ENCODE assay signal across 8 cellular contexts in the genomic region with DNA sequence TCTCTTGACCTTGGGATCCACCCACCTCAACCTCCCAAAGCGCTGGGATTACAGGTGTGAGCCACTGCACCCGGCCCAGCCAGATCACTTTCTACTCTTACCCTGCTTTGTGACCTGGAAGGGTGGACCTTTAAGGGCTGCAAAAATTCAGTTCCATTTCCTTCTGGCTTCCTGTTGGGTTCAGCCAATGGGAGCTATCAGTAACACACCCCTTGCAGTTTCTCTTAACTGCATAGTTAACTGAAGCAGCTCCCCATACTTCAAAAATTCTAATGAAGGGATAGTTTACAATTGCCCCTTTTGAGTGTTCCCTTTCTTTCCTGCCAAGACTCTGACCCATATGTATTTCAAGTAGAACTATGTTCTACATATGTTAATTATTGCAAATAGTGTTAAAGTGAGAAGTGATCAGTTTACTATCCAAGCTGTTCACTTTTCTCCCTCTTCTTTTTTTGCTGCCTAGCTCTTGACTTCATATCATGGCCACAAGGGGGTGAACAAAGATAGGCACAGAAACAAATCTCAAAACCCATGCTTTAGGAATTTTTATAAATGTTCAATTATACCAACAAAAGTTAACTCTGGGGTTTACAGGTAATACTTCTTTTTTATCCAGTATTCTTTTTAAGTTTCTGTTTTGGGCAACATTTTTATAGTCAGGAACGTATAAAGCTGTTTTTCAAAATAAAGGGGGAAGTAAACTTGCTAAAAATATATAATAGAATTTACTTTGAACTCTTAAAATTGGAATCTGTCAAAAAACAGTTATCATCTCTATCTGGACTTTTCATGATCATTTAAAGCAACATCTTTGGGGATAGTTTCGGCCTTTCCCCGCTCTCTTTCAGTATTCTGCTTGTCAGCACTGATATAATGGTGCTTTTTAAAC. TPM values are rescaled to one million over a fixed set of nuclear protein-coding genes. Genes with fewer than 3 reads are reported as not detected.
A peak's percentile ranks its signal among the peaks of the same experiment; 100 is the strongest.
DNase-seq lines count a peak whose midpoint lies in the region; ATAC-seq and TF ChIP-seq lines count a peak whose summit lies in the region.

No MANE protein-coding gene starts in this region.

- no peaks in the 10 kb centered on the region for H3K4me1 Mint-ChIP-seq in activated CD4-positive, alpha-beta T cell treated with anti-CD3 and anti-CD28 coated beads for 36 hours

- no peak overlapping the region for H3K27ac Mint-ChIP-seq in activated CD4-positive, alpha-beta T cell treated with anti-CD3 and anti-CD28 coated beads for 36 hours

- H3K4me1 ChIP-seq in adrenal gland (replicated peaks in 1 of 2) (no peaks in the 10 kb centered on the region), left lung (no peaks in the 10 kb centered on the region)

- POLR2A ChIA-PET in activated CD4-positive, alpha-beta T cell treated with anti-CD3 and anti-CD28 coated beads for 36 hours (lab: Charles Lee): interaction anchor here (0.9 kb wide), 1 partner anchor 100 kb away, joined by 4 read pairs; the partner anchor contains the start of gene KATNBL1

- peak; percentile 60 for ATAC-seq in activated CD4-positive, alpha-beta T cell treated with anti-CD3 and anti-CD28 coated beads for 36 hours
- ATAC-seq in left lung (no peak), HG03432 (IDR thresholded peaks at IDR 0.05; ENCODE audit: unreplicated experiment) (no peak), GM18868 (IDR thresholded peaks at IDR 0.05; ENCODE audit: unreplicated experiment) (no peak)

- intact Hi-C loops in activated CD4-positive, alpha-beta T cell treated with anti-CD3 and anti-CD28 coated beads for 36 hours (cut with DNase I, micrococcal nuclease): loop anchor here (1.0 to 5.0 kb wide), 3 partner anchors 100 to 478 kb away; partner anchors contain the start of gene KATNBL1 (in 2 of the 2)
- intact Hi-C loops in adrenal gland (cut with DNase I): loop anchor here (5.0 to 10.0 kb wide), 2 partner anchors 102 to 105 kb away; partner anchors contain the start of gene KATNBL1 (in 2 of the 2)
- intact Hi-C loops in left lung (cut with DNase I): loop anchor here in 1 of 2 donors (5.0 kb wide), 1 partner anchor 102 kb away; the partner anchor contains the start of gene KATNBL1
- intact Hi-C loops in posterior cingulate gyrus (cut with DNase I): loop anchor here (5.0 kb wide), 1 partner anchor 102 kb away; the partner anchor contains the start of gene KATNBL1

- no peaks in the 10 kb centered on the region for H3K9me3 ChIP-seq in adrenal gland (replicated peaks in 1 of 3)
- no peaks in the 10 kb centered on the region for H3K9me3 ChIP-seq in left lung

- peaks cover 1% of the 10 kb centered on the region for H3K9me3 Mint-ChIP-seq in activated CD4-positive, alpha-beta T cell treated with anti-CD3 and anti-CD28 coated beads for 36 hours (ENCODE audit: low read depth)

- peaks cover 4% of the 10 kb centered on the region for H3K36me3 Mint-ChIP-seq in activated CD4-positive, alpha-beta T cell treated with anti-CD3 and anti-CD28 coated beads for 36 hours (ENCODE audit: low read depth)

- no peak overlapping the region for H3K4me3 ChIP-seq in LNCaP clone FGC (ENCODE audit: low read depth, low read length)
- H3K4me3 ChIP-seq in adrenal gland: no peak overlapping the region
- H3K4me3 ChIP-seq in left lung: no peak overlapping the region

- TF ChIP-seq CTCF in LNCaP clone FGC (IDR thresholded peaks at IDR 0.05; ENCODE audit: control insufficient read depth, extremely low read depth, insufficient read depth): peak; percentile 61
- TF ChIP-seq CTCF in adrenal gland (IDR thresholded peaks at IDR 0.05): peak; percentile 44 to 59 (median 54)
- TF ChIP-seq CTCF in left lung (IDR thresholded peaks at IDR 0.05): peak; percentile 31 to 43

- H3K4me3 Mint-ChIP-seq in activated CD4-positive, alpha-beta T cell treated with anti-CD3 and anti-CD28 coated beads for 36 hours: no peak overlapping the region

- CTCF ChIA-PET in activated CD4-positive, alpha-beta T cell treated with anti-CD3 and anti-CD28 coated beads for 36 hours (lab: Charles Lee): interaction anchor here (0.6 to 4.2 kb wide), 25 partner anchors 9 to 478 kb away, joined by 3 to 33 read pairs (median 4); partner anchors contain the start of genes EMC7, GOLGA8B, KATNBL1 and LPCAT4

- H3K27me3 ChIP-seq in adrenal gland: peaks cover 5% of the 10 kb centered on the region
- peaks cover 0 to 23% of the 10 kb centered on the region in 2 donors for H3K27me3 ChIP-seq in left lung

- no peak for TF ChIP-seq POLR2A in adrenal gland (IDR thresholded peaks at IDR 0.05)

- H3K36me3 ChIP-seq in adrenal gland (replicated peaks in 1 of 2): no peaks in the 10 kb centered on the region
- no peaks in the 10 kb centered on the region for H3K36me3 ChIP-seq in left lung

- 49 to 62% (median 58%) methylated on average over 5 of the region's 5 CpGs for WGBS in adrenal gland, 4 donors

- peaks cover 2% of the 10 kb centered on the region for H3K27me3 Mint-ChIP-seq in activated CD4-positive, alpha-beta T cell treated with anti-CD3 and anti-CD28 coated beads for 36 hours

- DNase-seq in activated CD4-positive, alpha-beta T cell treated with anti-CD3 and anti-CD28 coated beads for 36 hours: no peak
- no peak for DNase-seq in activated CD4-positive, alpha-beta T cell treated with anti-CD3 and anti-CD28 coated beads for 4 hours
- no peak for DNase-seq in LNCaP clone FGC (ENCODE audit: low read depth)
- peak in 2 of 7 donors; percentile 10 to 11 for DNase-seq in adrenal gland
- DNase-seq in left lung: no peak
- no peak for DNase-seq in posterior cingulate gyrus

- H3K27ac ChIP-seq in adrenal gland: no peak overlapping the region
- H3K27ac ChIP-seq in left lung: no peak overlapping the region

RNA-seq across cellular contexts. Expression of gene PGBD4, which starts 8.1 kb away (rescaled TPM):
- total RNA-seq in activated CD4-positive, alpha-beta T cell treated with anti-CD3 and anti-CD28 coated beads for 36 hours: 1 to 10 TPM; 2.3 to 2.4 TPM
- total RNA-seq in adrenal gland (1 to 10 TPM in 6 of 8 donors, under 1 TPM in 2; 0.30 to 2.0 (median 1.4) TPM), left lung (1 to 10 TPM; 1.1 to 1.8 TPM)
- polyA plus RNA-seq in adrenal gland: 1 to 10 TPM in 2 of 3 donors, under 1 TPM in 1; 0.40 to 1.8 (median 1.1) TPM

RNA-seq across cellular contexts. Expression of gene EMC7, which starts 8.4 kb away (rescaled TPM):
- 10 to 100 TPM; 46.7 to 48.5 TPM for total RNA-seq in activated CD4-positive, alpha-beta T cell treated with anti-CD3 and anti-CD28 coated beads for 36 hours
- total RNA-seq in adrenal gland: 100 to 1,000 TPM in 3 of 8 donors, 10 to 100 TPM in 5; 62.4 to 127 (median 83.0) TPM
- 100 to 1,000 TPM in 2 of 3 donors, 10 to 100 TPM in 1; 36.4 to 268 (median 128) TPM for polyA plus RNA-seq in adrenal gland
- total RNA-seq in left lung: 10 to 100 TPM; 76.2 to 87.5 TPM
